In genomic region chr7:98802781-98803110, GRCh38 we compare ENCODE assay signal across 8 cellular contexts.
DNase-seq lines count a peak whose midpoint lies in the region; ATAC-seq and TF ChIP-seq lines count a peak whose summit lies in the region.

No MANE protein-coding gene starts in this region.

- POLR2A ChIA-PET in GM10248 (lab: Yijun Ruan, JAX): no interaction called here

- peak; percentile 32 for DNase-seq in GM10248 (ENCODE audit: extremely low spot score)
- peak; percentile 40 for DNase-seq in MV-4-11 (lab: John Stamatoyannopoulos, UW)
- no peak for DNase-seq in NCI-H1436 (lab: John Stamatoyannopoulos, UW)
- no peak for DNase-seq in NCI-H1105 treated with DMSO at 0.1 percent for 48 hours (lab: John Stamatoyannopoulos, UW)
- DNase-seq in kidney tubule cell (ENCODE audit: low spot score): no peak
- no peak for DNase-seq in HK-2 (ENCODE audit: unreplicated experiment)

- no peak for TF ChIP-seq CTCF in GM10248 (IDR thresholded peaks at IDR 0.05; ENCODE audit: control extremely low read depth, extremely low read depth, low read depth, missing control alignments)

- CTCF ChIA-PET in GM10248 (lab: Yijun Ruan, JAX): interaction anchor here (1.4 kb wide), 1 partner anchor 12 kb away, joined by 3 read pairs; no protein-coding TSS in a partner anchor

- ATAC-seq in GM19438 (IDR thresholded peaks at IDR 0.05; ENCODE audit: low read depth, unreplicated experiment): peak; percentile 34
- ATAC-seq in HG02884 (IDR thresholded peaks at IDR 0.05; ENCODE audit: unreplicated experiment): peak; percentile 33

Comparison
In these comparisons a context has a peak if more than half of its experiments do, and no peak if none do; other contexts are left out.
1. DNase-seq: peak in GM10248 (single experiment) and MV-4-11 (single experiment); none in NCI-H1436 (single experiment), NCI-H1105 treated with DMSO at 0.1 percent for 48 hours (single experiment), kidney tubule cell (single experiment) and HK-2 (single experiment).